In the genomic region with DNA sequence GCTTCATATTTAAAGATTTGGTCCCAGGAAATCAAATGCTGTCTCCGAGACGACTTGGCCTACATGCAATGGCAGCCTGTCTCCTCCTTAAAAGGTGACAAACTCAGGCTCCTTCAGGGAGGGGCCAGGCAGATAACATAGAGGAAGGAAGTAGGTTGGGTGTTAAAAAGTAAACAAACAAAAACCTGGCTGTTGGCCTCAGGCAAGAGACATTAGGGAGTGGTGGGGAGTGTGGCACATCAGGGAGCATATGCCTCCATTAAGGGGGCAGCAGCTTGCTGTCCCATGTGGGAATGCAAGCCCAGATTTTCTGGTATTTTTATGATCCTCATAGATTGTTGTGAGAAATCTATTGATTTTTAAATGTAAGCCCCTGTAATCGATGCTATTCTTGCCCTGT, we compare ENCODE assay signal across 16 cellular contexts.
"Had no signal": no experiment of that assay in that cellular context is flagged by ENCODE, and none has a peak within 500 bp of the region (broad histone marks: within the 10 kb centered on the region; RNA-seq: fewer than 3 reads in every experiment).

No MANE protein-coding gene starts in this region.

- DNase-seq: activated CD8-positive, alpha-beta T cell treated with anti-CD3 and anti-CD28 coated beads for 36 hours; activated naive CD4-positive, alpha-beta T cell treated with Interleukin-2 at 50 U/mL for 16 hours; activated naive CD8-positive, alpha-beta T cell treated with anti-CD3 and anti-CD28 coated beads, Interleukin-2, amount 50 U/mL, for 24 hours; naive thymus-derived CD4-positive, alpha-beta T cell; occipital lobe; stimulated activated CD4-positive, alpha-beta T cell treated with anti-CD3 and anti-CD28 coated beads, Interleukin-4, amount 100 ng/mL, for 4 hours; stimulated activated naive CD8-positive, alpha-beta T cell treated with anti-CD3 and anti-CD28 coated beads, Interleukin-15, amount 100 ng/mL, for 72 hours; SW 1271; testis; upper lobe of right lung had no signal

- H3K36me3 Mint-ChIP-seq: naive thymus-derived CD4-positive, alpha-beta T cell had no signal

- H3K4me1 ChIP-seq: ascending aorta, testis, upper lobe of right lung had no signal

- H3K9me3 ChIP-seq: ascending aorta, testis, upper lobe of right lung had no signal

- H3K27me3 Mint-ChIP-seq: activated CD8-positive, alpha-beta T cell treated with anti-CD3 and anti-CD28 coated beads for 36 hours; activated naive CD8-positive, alpha-beta T cell treated with anti-CD3 and anti-CD28 coated beads, Interleukin-2, amount 50 U/mL, for 24 hours; naive thymus-derived CD4-positive, alpha-beta T cell; stimulated activated naive CD8-positive, alpha-beta T cell treated with anti-CD3 and anti-CD28 coated beads, Interleukin-15, amount 100 ng/mL, for 72 hours had no signal

- H3K4me1 Mint-ChIP-seq: activated naive CD8-positive, alpha-beta T cell treated with anti-CD3 and anti-CD28 coated beads, Interleukin-2, amount 50 U/mL, for 24 hours; naive thymus-derived CD4-positive, alpha-beta T cell; stimulated activated naive CD8-positive, alpha-beta T cell treated with anti-CD3 and anti-CD28 coated beads, Interleukin-15, amount 100 ng/mL, for 72 hours had no signal

- H3K9me3 Mint-ChIP-seq: activated CD8-positive, alpha-beta T cell treated with anti-CD3 and anti-CD28 coated beads for 36 hours; activated naive CD8-positive, alpha-beta T cell treated with anti-CD3 and anti-CD28 coated beads, Interleukin-2, amount 50 U/mL, for 24 hours; activated T-helper 1 cell treated with anti-CD3 and anti-CD28 coated beads, Interleukin-12 subunit alpha, Interleukin-12 subunit beta, Interleukin-2, Interleukin-4 antibody, amounts not matched to agents 30 ng/mL and 10 ng/mL and 1 ng/mL, durations not matched to agents 14 hours and 24 hours and 36 hours; stimulated activated naive CD8-positive, alpha-beta T cell treated with anti-CD3 and anti-CD28 coated beads, Interleukin-15, amount 100 ng/mL, for 72 hours; T-helper 2 cell treated with Interferon-gamma antibody and Interleukin-4, amounts not matched to agents 5 μg/mL and 100 μg/mL, for 36 hours had no signal

- FAIRE-seq: frontal cortex, keratinocyte had no signal

- H3K4me3 Mint-ChIP-seq: activated CD8-positive, alpha-beta T cell treated with anti-CD3 and anti-CD28 coated beads for 36 hours; activated naive CD8-positive, alpha-beta T cell treated with anti-CD3 and anti-CD28 coated beads, Interleukin-2, amount 50 U/mL, for 24 hours; activated T-helper 1 cell treated with anti-CD3 and anti-CD28 coated beads, Interleukin-12 subunit alpha, Interleukin-12 subunit beta, Interleukin-2, Interleukin-4 antibody, amounts not matched to agents 30 ng/mL and 10 ng/mL and 1 ng/mL, durations not matched to agents 14 hours and 24 hours and 36 hours; naive thymus-derived CD4-positive, alpha-beta T cell; stimulated activated naive CD8-positive, alpha-beta T cell treated with anti-CD3 and anti-CD28 coated beads, Interleukin-15, amount 100 ng/mL, for 72 hours; T-helper 2 cell treated with Interferon-gamma antibody and Interleukin-4, amounts not matched to agents 5 μg/mL and 100 μg/mL, for 36 hours had no signal

- ATAC-seq: activated CD8-positive, alpha-beta T cell treated with anti-CD3 and anti-CD28 coated beads for 36 hours; activated naive CD8-positive, alpha-beta T cell treated with anti-CD3 and anti-CD28 coated beads, Interleukin-2, amount 50 U/mL, for 24 hours; naive thymus-derived CD4-positive, alpha-beta T cell; stimulated activated naive CD8-positive, alpha-beta T cell treated with anti-CD3 and anti-CD28 coated beads, Interleukin-15, amount 100 ng/mL, for 72 hours had no signal

- H3K4me3 ChIP-seq: ascending aorta, cardiac muscle cell, testis, upper lobe of right lung had no signal

- H3K36me3 ChIP-seq: ascending aorta, cardiac muscle cell, upper lobe of right lung had no signal

- H3K27ac Mint-ChIP-seq: activated CD8-positive, alpha-beta T cell treated with anti-CD3 and anti-CD28 coated beads for 36 hours; activated naive CD8-positive, alpha-beta T cell treated with anti-CD3 and anti-CD28 coated beads, Interleukin-2, amount 50 U/mL, for 24 hours; activated T-helper 1 cell treated with anti-CD3 and anti-CD28 coated beads, Interleukin-12 subunit alpha, Interleukin-12 subunit beta, Interleukin-2, Interleukin-4 antibody, amounts not matched to agents 30 ng/mL and 10 ng/mL and 1 ng/mL, durations not matched to agents 14 hours and 24 hours and 36 hours; T-helper 2 cell treated with Interferon-gamma antibody and Interleukin-4, amounts not matched to agents 5 μg/mL and 100 μg/mL, for 36 hours had no signal

- H3K27me3 ChIP-seq: ascending aorta, cardiac muscle cell, testis, upper lobe of right lung had no signal

- H3K27ac ChIP-seq: ascending aorta, cardiac muscle cell, testis, upper lobe of right lung had no signal
